Comparison of ENCODE assay signal across 10 cellular contexts in genomic region chr11:45665933-45666647, GRCh38. TPM values are rescaled to one million over a fixed set of nuclear protein-coding genes. Genes with fewer than 3 reads are reported as not detected.
DNase-seq lines count a peak whose midpoint lies in the region; ATAC-seq, FAIRE-seq and TF ChIP-seq lines count a peak whose summit lies in the region.
"Had no signal": no experiment of that assay in that cellular context is flagged by ENCODE, and none has a peak within 500 bp of the region (broad histone marks: within the 10 kb centered on the region; RNA-seq: fewer than 3 reads in every experiment).

No MANE protein-coding gene starts in this region.

- H3K27me3 Mint-ChIP-seq in effector memory CD8-positive, alpha-beta T cell, result peaks cover 66 to 85% of the 10 kb centered on the region in 2 donors
- H3K27me3 Mint-ChIP-seq in CD14-positive monocyte (ENCODE audit: low read depth in 3 of 3), result peaks cover 61 to 86% (median 68%) of the 10 kb centered on the region in 3 donors

- peak overlapping the region in 1 of 2 experiments; percentile 83; a peak in 3 of 6 replicates for H3K27ac ChIP-seq in A549
- H3K27ac ChIP-seq in HUES64 (ENCODE audit: low read depth, low read length), result no peak overlapping the region
- no peak overlapping the region for H3K27ac ChIP-seq in neural cell (ENCODE audit: low read length)

- H3K27me3 ChIP-seq in HUES64 (ENCODE audit: insufficient read depth, low read length) (peaks cover 67% of the 10 kb centered on the region), neural cell (ENCODE audit: insufficient read depth, low read depth, low read length) (no peaks in the 10 kb centered on the region)

- FAIRE-seq in A549 (lab: Jason Lieb, UNC), result no peak

- intact Hi-C loops in CD14-positive monocyte (cut with micrococcal nuclease), result no loop called here

- H2AFZ ChIP-seq in neural cell (ENCODE audit: low read depth, low read length), result no peak overlapping the region

- H4K20me1 ChIP-seq in neural cell (ENCODE audit: insufficient read depth), result no peaks in the 10 kb centered on the region

- H3K4me1 Mint-ChIP-seq in effector memory CD8-positive, alpha-beta T cell (ENCODE audit: low read depth in 2 of 2), result peaks cover 4 to 6% of the 10 kb centered on the region in 2 donors
- peaks cover 2% of the 10 kb centered on the region for H3K4me1 Mint-ChIP-seq in CD14-positive monocyte

- CTCF ChIA-PET in A549 (lab: Yijun Ruan, JAX), result interaction anchor here (1.1 to 4.0 kb wide), 3 partner anchors 11 to 556 kb away, joined by 3 to 26 read pairs (median 5); no protein-coding TSS in a partner anchor

- H3K9me3 ChIP-seq in A549 (no peaks in the 10 kb centered on the region), HUES64 (ENCODE audit: insufficient read depth, low read depth, low read length) (no peaks in the 10 kb centered on the region), neural cell (ENCODE audit: low read length) (no peaks in the 10 kb centered on the region)

- TF ChIP-seq CTCF in A549 (IDR thresholded peaks at IDR 0.05), result no peak
- no peak for TF ChIP-seq CTCF in neural cell (IDR thresholded peaks at IDR 0.05; ENCODE audit: poor library complexity, severe bottlenecking)
- TF ChIP-seq CTCF in CD14-positive monocyte (IDR thresholded peaks at IDR 0.05), result no peak

- H3K79me2 ChIP-seq in neural cell (replicated peaks; ENCODE audit: insufficient read depth, low read length), result peaks cover 22% of the 10 kb centered on the region

- no peaks in the 10 kb centered on the region for H3K9me3 Mint-ChIP-seq in effector memory CD8-positive, alpha-beta T cell
- peaks cover 0 to 4% (median 1%) of the 10 kb centered on the region in 7 donors for H3K9me3 Mint-ChIP-seq in CD14-positive monocyte

- TF ChIP-seq POLR2A in A549 (IDR thresholded peaks at IDR 0.05; ENCODE audit: low read length), result no peak

- peak in 1 of 2 experiments; percentile 23; a peak in 3 of 6 replicates for ATAC-seq in A549
- ATAC-seq in effector memory CD8-positive, alpha-beta T cell (replicated peaks), result no peak
- no peak for ATAC-seq in GM18868 (IDR thresholded peaks at IDR 0.05; ENCODE audit: unreplicated experiment)
- ATAC-seq in GM21381 (IDR thresholded peaks at IDR 0.05; ENCODE audit: unreplicated experiment), result no peak
- no peak for ATAC-seq in HG02798 (IDR thresholded peaks at IDR 0.05; ENCODE audit: poor library complexity, unreplicated experiment)

- DNase-seq in A549 (ENCODE audit: low read depth in 1 of 2, low spot score in 1 of 2) (peak in 1 of 2 experiments; percentile 14), CD14-positive monocyte (ENCODE audit: low spot score) (no peak)
- DNase-seq in effector memory CD8-positive, alpha-beta T cell, result no peak
- DNase-seq: activated CD8-positive, alpha-beta memory T cell treated with anti-CD3 and anti-CD28 coated beads, Interleukin-2, amount 50 U/mL, for 4 hours; DMS 273 treated with DMSO at 0.1 percent for 48 hours had no signal

- H3K36me3 Mint-ChIP-seq in effector memory CD8-positive, alpha-beta T cell (ENCODE audit: insufficient read depth), result no peaks in the 10 kb centered on the region
- no peaks in the 10 kb centered on the region for H3K36me3 Mint-ChIP-seq in CD14-positive monocyte

- H3F3A ChIP-seq in neural cell (ENCODE audit: insufficient read depth, low read length, poor library complexity, severe bottlenecking), result no peaks in the 10 kb centered on the region

- H3K9ac ChIP-seq in HUES64 (ENCODE audit: low read depth, low read length), result no peak overlapping the region
- H3K9ac ChIP-seq in neural cell (ENCODE audit: low read length), result peak overlapping the region; percentile 80

- WGBS in A549 (ENCODE audit: missing lambda C conversion rate), result 50% methylated on average over 7 of the region's 10 CpGs
- 46% methylated on average over 8 of the region's 10 CpGs for WGBS in HUES64

- peak overlapping the region; percentile 80 to 81 for H3K4me3 Mint-ChIP-seq in effector memory CD8-positive, alpha-beta T cell
- H3K4me3 Mint-ChIP-seq in CD14-positive monocyte, result peak overlapping the region in 1 of 2 donors; percentile 78

- TF ChIP-seq EP300 in A549 (IDR thresholded peaks at IDR 0.05), result no peak
- no peak for TF ChIP-seq EP300 in neural cell (conservative IDR thresholded peaks at IDR 0.05; ENCODE audit: poor library complexity, severe bottlenecking)

- no peaks in the 10 kb centered on the region for H3K36me3 ChIP-seq in HUES64 (ENCODE audit: insufficient read depth, low read length)
- H3K36me3 ChIP-seq in neural cell (ENCODE audit: insufficient read depth, low read length), result no peaks in the 10 kb centered on the region

- no peak for TF ChIP-seq RAD21 in A549 (conservative IDR thresholded peaks at IDR 0.05 in 1 of 2, IDR thresholded peaks at IDR 0.05 in 1 of 2)
- no peak for TF ChIP-seq RAD21 in neural cell (conservative IDR thresholded peaks at IDR 0.05)

- POLR2A ChIA-PET in A549 (lab: Yijun Ruan, JAX), result no interaction called here

- H3K27ac Mint-ChIP-seq in effector memory CD8-positive, alpha-beta T cell, result no peak overlapping the region
- H3K27ac Mint-ChIP-seq in CD14-positive monocyte, result no peak overlapping the region

- H3K4me2 ChIP-seq in A549, result peak overlapping the region; percentile 98
- no peak overlapping the region for H3K4me2 ChIP-seq in neural cell (ENCODE audit: low read length)

- no peaks in the 10 kb centered on the region for H3K9me2 ChIP-seq in neural cell (ENCODE audit: insufficient read depth, low read length)

- H3K4me1 ChIP-seq in A549 (peaks cover 28% of the 10 kb centered on the region), HUES64 (ENCODE audit: insufficient read depth, low read length) (peaks cover 27% of the 10 kb centered on the region)

- H3K4me3 ChIP-seq in A549 (peak overlapping the region; percentile 67), HUES64 (ENCODE audit: low read length) (peak overlapping the region; percentile 39), neural cell (ENCODE audit: low read length) (peak overlapping the region; percentile 96)

TF ChIP-seq in A549, 52 proteins besides CTCF, POLR2A, EP300 and RAD21 (continues in another document):
- TF ChIP-seq POLR2AphosphoS2 (conservative IDR thresholded peaks at IDR 0.05; ENCODE audit: low read length) (no peak), EHF (CRISPR knock-in tag; IDR thresholded peaks at IDR 0.05) (no peak), ZC3H11A (IDR thresholded peaks at IDR 0.05) (no peak), HOXA7 (CRISPR knock-in tag; IDR thresholded peaks at IDR 0.05) (no peak), CBX8 (IDR thresholded peaks at IDR 0.05) (no peak)
- TF ChIP-seq, protein P1, sequence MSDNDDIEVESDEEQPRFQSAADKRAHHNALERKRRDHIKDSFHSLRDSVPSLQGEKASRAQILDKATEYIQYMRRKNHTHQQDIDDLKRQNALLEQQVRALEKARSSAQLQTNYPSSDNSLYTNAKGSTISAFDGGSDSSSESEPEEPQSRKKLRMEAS (IDR thresholded peaks at IDR 0.05), result no peak
- TF ChIP-seq, protein P2, sequence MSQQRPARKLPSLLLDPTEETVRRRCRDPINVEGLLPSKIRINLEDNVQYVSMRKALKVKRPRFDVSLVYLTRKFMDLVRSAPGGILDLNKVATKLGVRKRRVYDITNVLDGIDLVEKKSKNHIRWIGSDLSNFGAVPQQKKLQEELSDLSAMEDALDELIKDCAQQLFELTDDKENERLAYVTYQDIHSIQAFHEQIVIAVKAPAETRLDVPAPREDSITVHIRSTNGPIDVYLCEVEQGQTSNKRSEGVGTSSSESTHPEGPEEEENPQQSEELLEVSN (IDR thresholded peaks at IDR 0.05; ENCODE audit: borderline replicate concordance, low read depth), result no peak

TF ChIP-seq in neural cell, 6 proteins besides CTCF, POLR2A, EP300 and RAD21:
- no peak for TF ChIP-seq POLR2AphosphoS5 (IDR thresholded peaks at IDR 0.05)
- TF ChIP-seq, protein P3, sequence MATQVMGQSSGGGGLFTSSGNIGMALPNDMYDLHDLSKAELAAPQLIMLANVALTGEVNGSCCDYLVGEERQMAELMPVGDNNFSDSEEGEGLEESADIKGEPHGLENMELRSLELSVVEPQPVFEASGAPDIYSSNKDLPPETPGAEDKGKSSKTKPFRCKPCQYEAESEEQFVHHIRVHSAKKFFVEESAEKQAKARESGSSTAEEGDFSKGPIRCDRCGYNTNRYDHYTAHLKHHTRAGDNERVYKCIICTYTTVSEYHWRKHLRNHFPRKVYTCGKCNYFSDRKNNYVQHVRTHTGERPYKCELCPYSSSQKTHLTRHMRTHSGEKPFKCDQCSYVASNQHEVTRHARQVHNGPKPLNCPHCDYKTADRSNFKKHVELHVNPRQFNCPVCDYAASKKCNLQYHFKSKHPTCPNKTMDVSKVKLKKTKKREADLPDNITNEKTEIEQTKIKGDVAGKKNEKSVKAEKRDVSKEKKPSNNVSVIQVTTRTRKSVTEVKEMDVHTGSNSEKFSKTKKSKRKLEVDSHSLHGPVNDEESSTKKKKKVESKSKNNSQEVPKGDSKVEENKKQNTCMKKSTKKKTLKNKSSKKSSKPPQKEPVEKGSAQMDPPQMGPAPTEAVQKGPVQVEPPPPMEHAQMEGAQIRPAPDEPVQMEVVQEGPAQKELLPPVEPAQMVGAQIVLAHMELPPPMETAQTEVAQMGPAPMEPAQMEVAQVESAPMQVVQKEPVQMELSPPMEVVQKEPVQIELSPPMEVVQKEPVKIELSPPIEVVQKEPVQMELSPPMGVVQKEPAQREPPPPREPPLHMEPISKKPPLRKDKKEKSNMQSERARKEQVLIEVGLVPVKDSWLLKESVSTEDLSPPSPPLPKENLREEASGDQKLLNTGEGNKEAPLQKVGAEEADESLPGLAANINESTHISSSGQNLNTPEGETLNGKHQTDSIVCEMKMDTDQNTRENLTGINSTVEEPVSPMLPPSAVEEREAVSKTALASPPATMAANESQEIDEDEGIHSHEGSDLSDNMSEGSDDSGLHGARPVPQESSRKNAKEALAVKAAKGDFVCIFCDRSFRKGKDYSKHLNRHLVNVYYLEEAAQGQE (IDR thresholded peaks at IDR 0.05; ENCODE audit: borderline replicate concordance), result no peak
- TF ChIP-seq EZH2 (IDR thresholded peaks at IDR 0.05; ENCODE audit: borderline replicate concordance, insufficient read depth, low read length, poor library complexity, severe bottlenecking), result no peak
- no peak for TF ChIP-seq TAF1 (IDR thresholded peaks at IDR 0.05; ENCODE audit: low read depth)
- no peak for TF ChIP-seq MXI1 (conservative IDR thresholded peaks at IDR 0.05; ENCODE audit: poor library complexity, severe bottlenecking)
- no peak for TF ChIP-seq SMC3 (conservative IDR thresholded peaks at IDR 0.05; ENCODE audit: poor library complexity)

RNA-seq across cellular contexts. Expression of gene CHST1, which starts 0.7 kb away (rescaled TPM):
- polyA plus RNA-seq in A549 (2011; rRNA removed) (0.22 and 0.40 TPM in 2 replicates), A549 (2017; fragmentation: RNase III; extraction: RNeasy Plus Mini Kit Qiagen cat#74134 plus additional on column Dnase treatment) (0.41 to 0.89 TPM (median 0.59 TPM) in 3 replicates), neural cell (16.2 and 22.8 TPM in 2 replicates), CD14-positive monocyte (not detected)
- 0.62 and 0.74 TPM in 2 replicates for polyA plus RNA-seq in A549 (2012; cell fraction: cytosol; rRNA removed)
- 1.8 and 2.8 TPM in 2 replicates for polyA plus RNA-seq in A549 (2012; cell fraction: nucleus; rRNA removed)
- not detected in 2 replicates for polyA minus RNA-seq in A549 (2011; rRNA and poly(A)+ RNA removed)
- 0.55 TPM for polyA plus RNA-seq in HUES64 (2013, experiment 1 of 2)
- 1.1 TPM for polyA plus RNA-seq in HUES64 (2013, experiment 2 of 2)
- polyA minus RNA-seq in neural cell, result 17.4 and 19.2 TPM in 2 replicates

Comparison
In these comparisons a context has a peak if more than half of its experiments do, and no peak if none do; other contexts are left out.
1. H3K4me3 ChIP-seq: peak in every context shown above with its lines; median percentile 96 in neural cell; 67 in A549; 39 in HUES64.